21 cellular contexts compared by ENCODE assay signal in genomic region chr2:137207030-137207429, GRCh38.
DNase-seq lines count a peak whose midpoint lies in the region; ATAC-seq, FAIRE-seq and TF ChIP-seq lines count a peak whose summit lies in the region.
"Had no signal": no experiment of that assay in that cellular context is flagged by ENCODE, and none has a peak within 500 bp of the region (broad histone marks: within the 10 kb centered on the region; RNA-seq: fewer than 3 reads in every experiment).

No MANE protein-coding gene starts in this region.

- WGBS in small intestine, 3 donors = 73 to 78% (median 75%) methylated on average over 1 of the region's 1 CpG
- WGBS in mammary epithelial cell (ENCODE audit: low coverage, missing lambda C conversion rate) = 100% methylated on average over 1 of the region's 1 CpG

- H3K4me1 ChIP-seq in HUES6 (ENCODE audit: control insufficient read depth, insufficient read depth, low read length) (peaks cover 39% of the 10 kb centered on the region), iPS-18a (ENCODE audit: control insufficient read depth, low read depth, low read length) (peaks cover 19% of the 10 kb centered on the region), small intestine (ENCODE audit: control insufficient read depth in 2 of 2, insufficient read depth in 1 of 2, low read depth in 1 of 2, low read length in 1 of 2) (no peaks in the 10 kb centered on the region), mammary epithelial cell (ENCODE audit: insufficient read depth, low read length) (no peaks in the 10 kb centered on the region)

- H2AFZ ChIP-seq in mammary epithelial cell (ENCODE audit: low read depth, low read length) = no peak overlapping the region
- H2AFZ ChIP-seq: GM23248 had no signal

- TF ChIP-seq CTCF in D721Med (IDR thresholded peaks at IDR 0.05; ENCODE audit: insufficient read depth, missing control alignments) (no peak), progenitor cell of endocrine pancreas (IDR thresholded peaks at IDR 0.05; ENCODE audit: unreplicated experiment) (no peak), mammary epithelial cell (conservative IDR thresholded peaks at IDR 0.05 in 1 of 2, IDR thresholded peaks at IDR 0.05 in 1 of 2; ENCODE audit: extremely low read depth in 1 of 2, insufficient read depth in 1 of 2, low read depth in 1 of 2, low read length in 2 of 2) (no peak)

- in situ Hi-C loops in mammary epithelial cell (cut with MboI; ENCODE audit: low sequenced_read_pairs in 2 of 2) = no loop called here

- peaks cover 42% of the 10 kb centered on the region for H3K4me1 Mint-ChIP-seq in progenitor cell of endocrine pancreas (ENCODE audit: low read depth)
- H3K4me1 Mint-ChIP-seq: IgD-negative memory B cell had no signal

- dilution Hi-C loops in mammary epithelial cell (cut with HindIII; ENCODE audit: low sequenced_read_pairs) = no loop called here

- ATAC-seq in HG03565 (IDR thresholded peaks at IDR 0.05; ENCODE audit: unreplicated experiment) = no peak
- ATAC-seq: CD8-positive, alpha-beta T cell; HepG2 had no signal

- no peak overlapping the region for H3K4me3 Mint-ChIP-seq in progenitor cell of endocrine pancreas (ENCODE audit: low read depth)
- H3K4me3 Mint-ChIP-seq: CD8-positive, alpha-beta T cell; IgD-negative memory B cell had no signal

- CTCF ChIA-PET in mammary epithelial cell (lab: Charles Lee; ENCODE audit: low non-redundant PET) = no interaction called here

- H3K27ac ChIP-seq in HUES6 (ENCODE audit: low read depth, low read length) (no peak overlapping the region), iPS-18a (ENCODE audit: low read length) (no peak overlapping the region), small intestine (ENCODE audit: low read depth in 1 of 2, low read length in 1 of 2) (no peak overlapping the region), mammary epithelial cell (ENCODE audit: insufficient read depth, low read depth, low read length) (no peak overlapping the region)
- H3K27ac ChIP-seq: BLaER1 treated with 17β-estradiol and CSF1 and Interleukin-3, amounts not matched to agents 10 nM and 100 nM; GM23248; HL-60 had no signal

- H3K27me3 ChIP-seq in HUES6 (ENCODE audit: control insufficient read depth, insufficient read depth, low read length) = no peaks in the 10 kb centered on the region
- H3K27me3 ChIP-seq in iPS-18a (ENCODE audit: control insufficient read depth, insufficient read depth, low read length) = no peaks in the 10 kb centered on the region
- H3K27me3 ChIP-seq in small intestine (ENCODE audit: control insufficient read depth in 2 of 2, insufficient read depth in 2 of 2, low read length in 2 of 2) = no peaks in the 10 kb centered on the region
- H3K27me3 ChIP-seq in mammary epithelial cell (ENCODE audit: insufficient read depth, low read length) = no peaks in the 10 kb centered on the region
- H3K27me3 ChIP-seq: BLaER1 treated with 17β-estradiol and CSF1 and Interleukin-3, amounts not matched to agents 10 nM and 100 nM had no signal

- FAIRE-seq in D721Med (lab: Jason Lieb, UNC) = peak; percentile 21
- no peak for FAIRE-seq in small intestine (lab: Jason Lieb, UNC)
- FAIRE-seq: GM12892, GM18507, HepG2 had no signal

- H3K36me3 ChIP-seq in HUES6 (ENCODE audit: control insufficient read depth, insufficient read depth, low read length) (no peaks in the 10 kb centered on the region), iPS-18a (ENCODE audit: control insufficient read depth, low read depth, low read length) (no peaks in the 10 kb centered on the region), small intestine (ENCODE audit: control insufficient read depth in 2 of 2, insufficient read depth in 2 of 2, low read length in 2 of 2) (no peaks in the 10 kb centered on the region), mammary epithelial cell (ENCODE audit: insufficient read depth, low read length) (no peaks in the 10 kb centered on the region)
- H3K36me3 ChIP-seq: BLaER1 treated with 17β-estradiol and CSF1 and Interleukin-3, amounts not matched to agents 10 nM and 100 nM had no signal

- no peaks in the 10 kb centered on the region for H3K9me3 ChIP-seq in HUES6 (ENCODE audit: control insufficient read depth, insufficient read depth, low read depth, low read length)
- H3K9me3 ChIP-seq in iPS-18a (ENCODE audit: control insufficient read depth, low read depth, low read length) = no peaks in the 10 kb centered on the region
- H3K9me3 ChIP-seq in small intestine (ENCODE audit: control insufficient read depth, low read depth) = no peaks in the 10 kb centered on the region
- no peaks in the 10 kb centered on the region for H3K9me3 ChIP-seq in mammary epithelial cell (replicated peaks; ENCODE audit: insufficient read depth, low read length)
- H3K9me3 ChIP-seq: BLaER1 treated with 17β-estradiol and CSF1 and Interleukin-3, amounts not matched to agents 10 nM and 100 nM had no signal

- H3K27ac Mint-ChIP-seq in progenitor cell of endocrine pancreas = peak overlapping the region; percentile 97
- H3K27ac Mint-ChIP-seq: CD8-positive, alpha-beta T cell; IgD-negative memory B cell had no signal

- intact Hi-C loops in mammary epithelial cell (cut with micrococcal nuclease) = no loop called here

- BruUV-seq in mammary epithelial cell (replicated peaks; lab: Mats Ljungman, UMichigan) = no TSS peak

- no peak overlapping the region for H3K4me2 ChIP-seq in mammary epithelial cell (ENCODE audit: insufficient read depth, low read depth, low read length)
- H3K4me2 ChIP-seq: BLaER1 treated with 17β-estradiol and CSF1 and Interleukin-3, amounts not matched to agents 10 nM and 100 nM had no signal

- no peaks in the 10 kb centered on the region for H3K27me3 Mint-ChIP-seq in progenitor cell of endocrine pancreas
- H3K27me3 Mint-ChIP-seq: IgD-negative memory B cell had no signal

- H3K4me3 ChIP-seq in HUES6 (ENCODE audit: low read depth, low read length) = 0 out of 2 replicates have a peak overlapping the region, but pooled peaks have one; percentile 26
- peak overlapping the region; percentile 5 for H3K4me3 ChIP-seq in iPS-18a (ENCODE audit: low read length)
- H3K4me3 ChIP-seq in small intestine (ENCODE audit: low read depth in 1 of 2, low read length in 2 of 2) = no peak overlapping the region
- H3K4me3 ChIP-seq in mammary epithelial cell (replicated peaks in 1 of 3; ENCODE audit: insufficient read depth in 1 of 3, low read depth in 2 of 3, low read length in 3 of 3) = no peak overlapping the region
- H3K4me3 ChIP-seq: BLaER1 treated with 17β-estradiol and CSF1 and Interleukin-3, amounts not matched to agents 10 nM and 100 nM; GM23248 had no signal

- no peak overlapping the region for H3K9ac ChIP-seq in HUES6 (ENCODE audit: low read length)
- no peak overlapping the region for H3K9ac ChIP-seq in iPS-18a (ENCODE audit: low read length)
- no peak overlapping the region for H3K9ac ChIP-seq in mammary epithelial cell (ENCODE audit: insufficient read depth, low read length)
- H3K9ac ChIP-seq: BLaER1 treated with 17β-estradiol and CSF1 and Interleukin-3, amounts not matched to agents 10 nM and 100 nM; GM23248 had no signal

- no peaks in the 10 kb centered on the region for H3K9me3 Mint-ChIP-seq in progenitor cell of endocrine pancreas (ENCODE audit: low read depth)
- H3K9me3 Mint-ChIP-seq: CD8-positive, alpha-beta T cell had no signal

- no peaks in the 10 kb centered on the region for H3K79me2 ChIP-seq in mammary epithelial cell (ENCODE audit: insufficient read depth, low read length)

- H3K36me3 Mint-ChIP-seq in progenitor cell of endocrine pancreas (ENCODE audit: insufficient read depth) = peaks cover 2% of the 10 kb centered on the region
- H3K36me3 Mint-ChIP-seq: CD8-positive, alpha-beta T cell; IgD-negative memory B cell had no signal

- no peak for DNase-seq in D721Med (ENCODE audit: insufficient read length, low spot score)
- DNase-seq in progenitor cell of endocrine pancreas (ENCODE audit: low spot score, unreplicated experiment) = no peak
- DNase-seq in small intestine = no peak
- no peak for DNase-seq in mammary epithelial cell
- DNase-seq: 8988T; CD8-positive, alpha-beta T cell; DMS153; DMS79; GDM1; GM23248; H7; KBM-7 had no signal

- no peaks in the 10 kb centered on the region for H4K20me1 ChIP-seq in mammary epithelial cell (ENCODE audit: insufficient read depth, low read length)
- H4K20me1 ChIP-seq: BLaER1 treated with 17β-estradiol and CSF1 and Interleukin-3, amounts not matched to agents 10 nM and 100 nM had no signal

Comparison
In these comparisons a context has a peak if more than half of its experiments do, and no peak if none do; other contexts are left out.
1. H3K4me3 ChIP-seq: peak in HUES6 (single experiment) and iPS-18a (single experiment); none in small intestine (0 of 2) and mammary epithelial cell (0 of 3).